9 cellular contexts compared by ENCODE assay signal in the genomic region with DNA sequence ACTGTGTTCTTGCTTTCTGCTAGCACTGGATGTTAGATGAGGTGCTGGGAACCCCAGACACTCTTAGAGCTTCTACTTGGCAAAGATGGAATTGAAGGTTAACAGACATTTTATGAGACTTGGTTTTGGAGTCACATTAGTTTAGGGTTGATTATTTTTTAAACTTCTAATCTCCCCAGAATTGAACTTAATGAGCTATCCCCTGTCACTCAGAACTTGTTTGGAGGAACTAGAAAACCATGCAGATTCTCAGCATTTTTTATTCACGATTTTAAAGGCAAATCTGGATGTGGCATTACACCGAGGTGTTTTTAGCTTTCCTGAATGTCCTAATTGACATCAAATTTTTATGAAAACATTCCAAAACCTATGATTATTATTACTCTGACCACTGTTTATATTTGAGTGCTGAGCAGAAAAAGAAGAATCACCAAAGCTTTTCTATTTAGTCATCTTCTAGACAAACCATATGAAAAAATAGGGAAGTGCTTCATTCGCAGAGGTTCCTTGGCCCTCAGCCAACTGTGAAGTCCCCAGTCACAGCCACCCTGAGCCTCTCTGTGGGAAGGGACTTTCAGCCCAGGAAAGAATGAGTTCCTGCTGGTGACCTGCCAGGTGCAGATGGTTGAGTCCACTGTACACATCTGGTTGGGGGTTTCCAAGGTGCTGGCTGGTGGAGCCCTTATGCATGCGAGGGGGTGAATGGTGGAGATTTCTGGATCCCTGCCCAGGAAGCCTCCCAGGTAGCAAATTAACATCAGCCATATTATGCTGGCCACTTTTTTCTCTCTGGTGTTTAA.
DNase-seq lines count a peak whose midpoint lies in the region; ATAC-seq and TF ChIP-seq lines count a peak whose summit lies in the region.
"Had no signal": no experiment of that assay in that cellular context is flagged by ENCODE, and none has a peak within 500 bp of the region (broad histone marks: within the 10 kb centered on the region; RNA-seq: fewer than 3 reads in every experiment).

No MANE protein-coding gene starts in this region.

- intact Hi-C loops in testis (cut with DNase I; ENCODE audit: low total_unique reads) (no loop called here), cardiac septum (cut with DNase I) (no loop called here)

- TF ChIP-seq CTCF in testis (IDR thresholded peaks at IDR 0.05) (no peak), osteocyte (IDR thresholded peaks at IDR 0.05) (no peak)

- H3K36me3 ChIP-seq in testis (ENCODE audit: low read depth, missing control alignments): no peaks in the 10 kb centered on the region
- H3K36me3 ChIP-seq: tibial nerve had no signal

- no peak overlapping the region for H3K27ac Mint-ChIP-seq in effector memory CD8-positive, alpha-beta T cell
- no peak overlapping the region for H3K27ac Mint-ChIP-seq in osteocyte (ENCODE audit: unreplicated experiment)

- no peak overlapping the region for H3K4me3 Mint-ChIP-seq in effector memory CD8-positive, alpha-beta T cell
- H3K4me3 Mint-ChIP-seq in osteocyte (ENCODE audit: unreplicated experiment): no peak overlapping the region

- H3K4me1 Mint-ChIP-seq in effector memory CD8-positive, alpha-beta T cell (ENCODE audit: low read depth in 2 of 2): no peaks in the 10 kb centered on the region
- peaks cover 14% of the 10 kb centered on the region for H3K4me1 Mint-ChIP-seq in osteocyte (ENCODE audit: unreplicated experiment)

- no peaks in the 10 kb centered on the region for H3K9me3 Mint-ChIP-seq in effector memory CD8-positive, alpha-beta T cell
- H3K9me3 Mint-ChIP-seq in osteocyte (ENCODE audit: unreplicated experiment): no peaks in the 10 kb centered on the region

- peaks cover 3% of the 10 kb centered on the region for H3K4me1 ChIP-seq in testis

- H3K4me3 ChIP-seq in testis: no peak overlapping the region
- H3K4me3 ChIP-seq: tibial nerve had no signal

- peaks cover 40 to 68% of the 10 kb centered on the region in 2 donors for H3K27me3 Mint-ChIP-seq in effector memory CD8-positive, alpha-beta T cell
- no peaks in the 10 kb centered on the region for H3K27me3 Mint-ChIP-seq in osteocyte (ENCODE audit: unreplicated experiment)

- DNase-seq in COLO668 (lab: John Stamatoyannopoulos, UW; ENCODE audit: unreplicated experiment) (peak; percentile 88), NCI-H2029 (lab: John Stamatoyannopoulos, UW) (peak; percentile 97), testis (no peak), cardiac septum (ENCODE audit: low spot score) (no peak), osteocyte (ENCODE audit: extremely low spot score, unreplicated experiment) (no peak)
- DNase-seq in effector memory CD8-positive, alpha-beta T cell: no peak

- no peak overlapping the region for H3K27ac ChIP-seq in testis
- H3K27ac ChIP-seq: tibial nerve had no signal

- ATAC-seq in GM18870 (IDR thresholded peaks at IDR 0.05; ENCODE audit: unreplicated experiment): peak; percentile 87
- peak; percentile 67 for ATAC-seq in HG02943 (IDR thresholded peaks at IDR 0.05; ENCODE audit: low read depth, unreplicated experiment)
- peak; percentile 39 for ATAC-seq in effector memory CD8-positive, alpha-beta T cell (replicated peaks)

- no peaks in the 10 kb centered on the region for H3K27me3 ChIP-seq in testis
- H3K27me3 ChIP-seq: tibial nerve had no signal

- H3K36me3 Mint-ChIP-seq in effector memory CD8-positive, alpha-beta T cell (ENCODE audit: insufficient read depth): no peaks in the 10 kb centered on the region
- peaks cover 8% of the 10 kb centered on the region for H3K36me3 Mint-ChIP-seq in osteocyte (ENCODE audit: unreplicated experiment)

- H3K9me3 ChIP-seq in testis: no peaks in the 10 kb centered on the region
- H3K9me3 ChIP-seq: tibial nerve had no signal

- 45 to 55% methylated on average over 4 of the region's 4 CpGs for WGBS in testis, 2 donors

- TF ChIP-seq POLR2A in testis (IDR thresholded peaks at IDR 0.05): no peak

Comparison
In these comparisons a context has a peak if more than half of its experiments do, and no peak if none do; other contexts are left out.
1. DNase-seq: peak in COLO668 (single experiment) and NCI-H2029 (single experiment); none in effector memory CD8-positive, alpha-beta T cell (0 of 3), testis (single experiment), cardiac septum (single experiment) and osteocyte (single experiment).
2. Peak in every context shown above with its lines, with median percentiles within 50 percentile points of each other: ATAC-seq.